In the genomic region with DNA sequence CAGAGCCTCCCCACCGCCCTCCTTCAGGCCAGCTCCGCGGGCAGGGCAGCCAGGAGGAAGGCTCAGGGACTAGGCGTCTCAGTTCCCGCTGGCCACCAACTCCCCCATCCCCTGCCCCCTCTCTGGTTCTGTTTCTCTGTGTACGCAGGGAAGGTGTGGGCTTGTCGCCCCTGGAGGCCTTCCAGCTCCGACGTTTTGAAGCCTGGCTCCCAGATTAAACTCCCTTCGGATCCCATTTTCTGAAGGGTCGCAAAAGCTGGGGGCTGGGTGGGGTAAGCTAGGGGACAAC, we compare ENCODE assay signal across 8 cellular contexts. TPM values are rescaled to one million over a fixed set of nuclear protein-coding genes. Genes with fewer than 3 reads are reported as not detected.
DNase-seq lines count a peak whose midpoint lies in the region; ATAC-seq and TF ChIP-seq lines count a peak whose summit lies in the region.

No MANE protein-coding gene starts in this region.

- no peak for TF ChIP-seq POLR2A in stomach (IDR thresholded peaks at IDR 0.05)

- intact Hi-C loops in A673 (cut with micrococcal nuclease; ENCODE audit: unreplicated experiment) (no loop called here), ascending aorta (cut with DNase I) (loop anchor here (1.0 kb wide), 1 partner anchor 13 kb away; the partner anchor contains the start of gene G3BP1), stomach (cut with DNase I; ENCODE audit: low total_unique reads) (no loop called here)

- ATAC-seq in GM19035 (IDR thresholded peaks at IDR 0.05; ENCODE audit: unreplicated experiment) (peak; percentile 26), HG03354 (IDR thresholded peaks at IDR 0.05; ENCODE audit: poor library complexity, severe bottlenecking, unreplicated experiment) (peak; percentile 30)

- TF ChIP-seq CTCF in A673 (conservative IDR thresholded peaks at IDR 0.05; ENCODE audit: low read depth, low read length), result no peak
- TF ChIP-seq CTCF in ascending aorta (IDR thresholded peaks at IDR 0.05), result no peak
- no peak for TF ChIP-seq CTCF in stomach (IDR thresholded peaks at IDR 0.05)
- TF ChIP-seq CTCF in GM20000 (IDR thresholded peaks at IDR 0.05; ENCODE audit: extremely low read depth, missing control alignments), result no peak

- H3K4me1 ChIP-seq in A673 (ENCODE audit: insufficient read depth, low read length, poor library complexity, severe bottlenecking) (peaks cover 4% of the 10 kb centered on the region), ascending aorta (peaks cover 9 to 14% of the 10 kb centered on the region in 2 donors), stomach (peaks cover 25 to 39% (median 33%) of the 10 kb centered on the region in 4 donors)

- H3K9me3 ChIP-seq in A673 (ENCODE audit: low read depth, low read length, poor library complexity, severe bottlenecking) (no peaks in the 10 kb centered on the region), ascending aorta (no peaks in the 10 kb centered on the region), stomach (no peaks in the 10 kb centered on the region)

- H3K4me3 ChIP-seq in A673 (ENCODE audit: low read depth, low read length, poor library complexity, severe bottlenecking) (peak overlapping the region; percentile 86), ascending aorta (peak overlapping the region; percentile 80 to 94), stomach (peak overlapping the region; percentile 69 to 97 (median 88))

- no peak for DNase-seq in A673 (ENCODE audit: low spot score)
- no peak for DNase-seq in ascending aorta (ENCODE audit: low spot score in 2 of 2)
- DNase-seq in islet precursor cell, result peak; percentile 63
- peak; percentile 31 for DNase-seq in stomach
- DNase-seq in GM20000 (ENCODE audit: low spot score), result no peak
- no peak for DNase-seq in NCI-H446 treated with DMSO at 0.1 percent for 48 hours (lab: John Stamatoyannopoulos, UW)

- POLR2A ChIA-PET in A673 (lab: Charles Lee; ENCODE audit: low non-redundant PET), result no interaction called here

- CTCF ChIA-PET in A673 (lab: Charles Lee), result no interaction called here

- 0 to 2% (median 1%) methylated on average over 10 to 11 of the region's 11 CpGs for WGBS in stomach, 5 donors

- BruUV-seq in A673 (replicated peaks; lab: Mats Ljungman, UMichigan), result TSS peak; percentile 70

- H3K27ac ChIP-seq in A673 (ENCODE audit: low read depth, low read length, poor library complexity, severe bottlenecking) (peak overlapping the region; percentile 77), ascending aorta (peak overlapping the region; percentile 81 to 85), stomach (peak overlapping the region; percentile 78 to 90 (median 88))

- no peaks in the 10 kb centered on the region for H3K27me3 ChIP-seq in A673 (replicated peaks; ENCODE audit: insufficient read depth, low read depth, low read length, poor library complexity)
- H3K27me3 ChIP-seq in ascending aorta, result no peaks in the 10 kb centered on the region
- no peaks in the 10 kb centered on the region for H3K27me3 ChIP-seq in stomach

- TF ChIP-seq EP300 in stomach (IDR thresholded peaks at IDR 0.05), result no peak

- H3K36me3 ChIP-seq in A673 (ENCODE audit: insufficient read depth, low read length, poor library complexity, severe bottlenecking) (no peaks in the 10 kb centered on the region), ascending aorta (no peaks in the 10 kb centered on the region), stomach (peaks cover 0 to 6% (median 2%) of the 10 kb centered on the region in 4 donors)

RNA-seq across cellular contexts. Expression of gene ATOX1, which starts 0.3 kb away (rescaled TPM):
- total RNA-seq in A673 (2021) (65.6 and 72.2 TPM in 2 replicates), ascending aorta (179 TPM), stomach (10 to 100 TPM in 4 of 5 donors, not detected in 1; 24.6 to 80.6 (median 60.4) TPM)
- 100 to 1,000 TPM; 111 to 177 (median 165) TPM for polyA plus RNA-seq in stomach

RNA-seq across cellular contexts. Expression of gene G3BP1, which starts 13.7 kb away (rescaled TPM):
- total RNA-seq in A673 (2021) (296 and 317 TPM in 2 replicates), ascending aorta (138 TPM), stomach (100 to 1,000 TPM in 1 of 5 donors, 10 to 100 TPM in 4; 47.3 to 138 (median 68.7) TPM)
- 10 to 100 TPM; 15.1 to 20.4 (median 18.6) TPM for polyA plus RNA-seq in stomach

Comparison
In these comparisons a context has a peak if more than half of its experiments do, and no peak if none do; other contexts are left out.
1. DNase-seq: peak in islet precursor cell (single experiment) and stomach (single experiment); none in A673 (single experiment), ascending aorta (0 of 2), GM20000 (single experiment) and NCI-H446 treated with DMSO at 0.1 percent for 48 hours (single experiment).
2. Peak in every context shown above with its lines, with median percentiles within 50 percentile points of each other: H3K27ac ChIP-seq and H3K4me3 ChIP-seq.